Comparison of ENCODE assay signal across 14 cellular contexts in genomic region chr16:56984639-56985038, GRCh38. TPM values are rescaled to one million over a fixed set of nuclear protein-coding genes. Genes with fewer than 3 reads are reported as not detected.
DNase-seq lines count a peak whose midpoint lies in the region; ATAC-seq lines count a peak whose summit lies in the region.
"Had no signal": no experiment of that assay in that cellular context is flagged by ENCODE, and none has a peak within 500 bp of the region (broad histone marks: within the 10 kb centered on the region; RNA-seq: fewer than 3 reads in every experiment).

No MANE protein-coding gene starts in this region.

- H3K27ac ChIP-seq in BLaER1 treated with 17β-estradiol and CSF1 and Interleukin-3, amounts not matched to agents 10 nM and 100 nM, result peak overlapping the region in 4 of 11 experiments; percentile 35 to 58 (median 51); a peak in 1 of 22 replicates
- H3K27ac ChIP-seq in CD8-positive, alpha-beta memory T cell (ENCODE audit: low read depth, low read length), result no peak overlapping the region

- H3K9me3 ChIP-seq in BLaER1 treated with 17β-estradiol and CSF1 and Interleukin-3, amounts not matched to agents 10 nM and 100 nM (replicated peaks in 1 of 11), result peaks cover 0 to 8% (median 0%) of the 10 kb centered on the region in 11 experiments; a peak in 6 of 22 replicates
- no peaks in the 10 kb centered on the region for H3K9me3 ChIP-seq in CD8-positive, alpha-beta memory T cell (ENCODE audit: low read length)
- H3K9me3 ChIP-seq: ascending aorta, thyroid gland had no signal

- H3K36me3 Mint-ChIP-seq in CD8-positive, alpha-beta memory T cell, result peaks cover 0 to 48% (median 13%) of the 10 kb centered on the region in 3 donors
- H3K36me3 Mint-ChIP-seq in activated T-helper 1 cell treated with anti-CD3 and anti-CD28 coated beads, Interleukin-12 subunit alpha, Interleukin-12 subunit beta, Interleukin-2, Interleukin-4 antibody, amounts not matched to agents 30 ng/mL and 10 ng/mL and 1 ng/mL, durations not matched to agents 14 hours and 24 hours and 36 hours (ENCODE audit: low read depth), result peaks cover 53% of the 10 kb centered on the region
- H3K36me3 Mint-ChIP-seq in memory B cell, result peaks cover 18% of the 10 kb centered on the region

- H3K4me3 ChIP-seq in BLaER1 treated with 17β-estradiol and CSF1 and Interleukin-3, amounts not matched to agents 10 nM and 100 nM, result no peak overlapping the region
- H3K4me3 ChIP-seq in CD8-positive, alpha-beta memory T cell (ENCODE audit: low read length), result no peak overlapping the region
- H3K4me3 ChIP-seq: ascending aorta, thyroid gland had no signal

- no peak for ATAC-seq in memory B cell (ENCODE audit: low read depth)
- no peak for ATAC-seq in HG03520 (IDR thresholded peaks at IDR 0.05; ENCODE audit: unreplicated experiment)
- no peak for ATAC-seq in HG02938 (IDR thresholded peaks at IDR 0.05; ENCODE audit: unreplicated experiment)

- H3K4me2 ChIP-seq in BLaER1 treated with 17β-estradiol and CSF1 and Interleukin-3, amounts not matched to agents 10 nM and 100 nM, result peak overlapping the region; percentile 60 to 99 (median 90)

- no peaks in the 10 kb centered on the region for H3K36me3 ChIP-seq in BLaER1 treated with 17β-estradiol and CSF1 and Interleukin-3, amounts not matched to agents 10 nM and 100 nM
- H3K36me3 ChIP-seq in CD8-positive, alpha-beta memory T cell (ENCODE audit: insufficient read depth, low read length), result peaks cover 11% of the 10 kb centered on the region
- H3K36me3 ChIP-seq: ascending aorta, thyroid gland had no signal

- H3K27me3 ChIP-seq in BLaER1 treated with 17β-estradiol and CSF1 and Interleukin-3, amounts not matched to agents 10 nM and 100 nM, result no peaks in the 10 kb centered on the region
- H3K27me3 ChIP-seq in CD8-positive, alpha-beta memory T cell (ENCODE audit: insufficient read depth, low read length, poor library complexity, severe bottlenecking), result no peaks in the 10 kb centered on the region
- H3K27me3 ChIP-seq: ascending aorta, thyroid gland had no signal

- no peak overlapping the region for H3K9ac ChIP-seq in BLaER1 treated with 17β-estradiol and CSF1 and Interleukin-3, amounts not matched to agents 10 nM and 100 nM

- H3K9me3 Mint-ChIP-seq in CD8-positive, alpha-beta memory T cell, result no peaks in the 10 kb centered on the region
- H3K9me3 Mint-ChIP-seq in activated T-helper 1 cell treated with anti-CD3 and anti-CD28 coated beads, Interleukin-12 subunit alpha, Interleukin-12 subunit beta, Interleukin-2, Interleukin-4 antibody, amounts not matched to agents 30 ng/mL and 10 ng/mL and 1 ng/mL, durations not matched to agents 14 hours and 24 hours and 36 hours, result no peaks in the 10 kb centered on the region
- no peaks in the 10 kb centered on the region for H3K9me3 Mint-ChIP-seq in memory B cell
- H3K9me3 Mint-ChIP-seq: neural crest cell had no signal

- CTCF ChIA-PET in CD8-positive, alpha-beta memory T cell (lab: Charles Lee), result interaction anchor here (0.8 to 8.9 kb wide), 3 partner anchors 20 to 109 kb away, joined by 3 to 80 read pairs (median 3); no protein-coding TSS in a partner anchor

- H3K4me1 Mint-ChIP-seq in CD8-positive, alpha-beta memory T cell, result peaks cover 73 to 94% (median 81%) of the 10 kb centered on the region in 3 donors
- peaks cover 81% of the 10 kb centered on the region for H3K4me1 Mint-ChIP-seq in activated T-helper 1 cell treated with anti-CD3 and anti-CD28 coated beads, Interleukin-12 subunit alpha, Interleukin-12 subunit beta, Interleukin-2, Interleukin-4 antibody, amounts not matched to agents 30 ng/mL and 10 ng/mL and 1 ng/mL, durations not matched to agents 14 hours and 24 hours and 36 hours (ENCODE audit: low read depth)
- H3K4me1 Mint-ChIP-seq in memory B cell, result peaks cover 66% of the 10 kb centered on the region

- peak overlapping the region in 6 of 7 donors; percentile 1 to 78 (median 38) for H3K4me3 Mint-ChIP-seq in CD8-positive, alpha-beta memory T cell
- H3K4me3 Mint-ChIP-seq in activated T-helper 1 cell treated with anti-CD3 and anti-CD28 coated beads, Interleukin-12 subunit alpha, Interleukin-12 subunit beta, Interleukin-2, Interleukin-4 antibody, amounts not matched to agents 30 ng/mL and 10 ng/mL and 1 ng/mL, durations not matched to agents 14 hours and 24 hours and 36 hours, result peak overlapping the region; percentile 2
- peak overlapping the region; percentile 24 for H3K4me3 Mint-ChIP-seq in memory B cell
- H3K4me3 Mint-ChIP-seq: neural crest cell had no signal

- DNase-seq in CD8-positive, alpha-beta memory T cell, result no peak
- no peak for DNase-seq in activated T-helper 1 cell treated with anti-CD3 and anti-CD28 coated beads, Interleukin-12 subunit alpha, Interleukin-12 subunit beta, Interleukin-2, Interleukin-4 antibody, amounts not matched to agents 30 ng/mL and 10 ng/mL and 1 ng/mL, durations not matched to agents 14 hours and 24 hours and 36 hours (ENCODE audit: low spot score)
- no peak for DNase-seq in memory B cell (ENCODE audit: low spot score in 2 of 2)
- DNase-seq in NCI-H446 treated with DMSO at 0.1 percent for 48 hours (lab: John Stamatoyannopoulos, UW), result no peak
- DNase-seq in hepatic stellate cell (ENCODE audit: low spot score), result no peak
- DNase-seq: effector CD8-positive, alpha-beta T cell; islet precursor cell; thyroid gland had no signal

- intact Hi-C loops in activated T-helper 1 cell treated with anti-CD3 and anti-CD28 coated beads, Interleukin-12 subunit alpha, Interleukin-12 subunit beta, Interleukin-2, Interleukin-4 antibody, amounts not matched to agents 30 ng/mL and 10 ng/mL and 1 ng/mL, durations not matched to agents 14 hours and 24 hours and 36 hours (cut with micrococcal nuclease), result no loop called here

- no peaks in the 10 kb centered on the region for H4K20me1 ChIP-seq in BLaER1 treated with 17β-estradiol and CSF1 and Interleukin-3, amounts not matched to agents 10 nM and 100 nM

- POLR2A ChIA-PET in CD8-positive, alpha-beta memory T cell (lab: Charles Lee), result interaction anchor here (0.5 kb wide), 1 partner anchor 146 kb away, joined by 8 read pairs; no protein-coding TSS in a partner anchor

- H3K27ac Mint-ChIP-seq in CD8-positive, alpha-beta memory T cell, result peak overlapping the region; percentile 42 to 98 (median 84)
- peak overlapping the region; percentile 54 for H3K27ac Mint-ChIP-seq in activated T-helper 1 cell treated with anti-CD3 and anti-CD28 coated beads, Interleukin-12 subunit alpha, Interleukin-12 subunit beta, Interleukin-2, Interleukin-4 antibody, amounts not matched to agents 30 ng/mL and 10 ng/mL and 1 ng/mL, durations not matched to agents 14 hours and 24 hours and 36 hours
- peak overlapping the region; percentile 99 for H3K27ac Mint-ChIP-seq in memory B cell

- H3K27me3 Mint-ChIP-seq in CD8-positive, alpha-beta memory T cell, result no peaks in the 10 kb centered on the region
- H3K27me3 Mint-ChIP-seq in activated T-helper 1 cell treated with anti-CD3 and anti-CD28 coated beads, Interleukin-12 subunit alpha, Interleukin-12 subunit beta, Interleukin-2, Interleukin-4 antibody, amounts not matched to agents 30 ng/mL and 10 ng/mL and 1 ng/mL, durations not matched to agents 14 hours and 24 hours and 36 hours (ENCODE audit: insufficient read depth), result no peaks in the 10 kb centered on the region
- no peaks in the 10 kb centered on the region for H3K27me3 Mint-ChIP-seq in memory B cell

- H3K4me1 ChIP-seq in BLaER1 treated with 17β-estradiol and CSF1 and Interleukin-3, amounts not matched to agents 10 nM and 100 nM, result peaks cover 91 to 97% (median 95%) of the 10 kb centered on the region in 10 experiments
- peaks cover 64% of the 10 kb centered on the region for H3K4me1 ChIP-seq in CD8-positive, alpha-beta memory T cell (ENCODE audit: insufficient read depth, low read length)

RNA-seq across cellular contexts. Expression of gene NLRC5, which starts 4.7 kb away (rescaled TPM):
- total RNA-seq in CD8-positive, alpha-beta memory T cell, result 100 to 1,000 TPM; 173 to 178 TPM
- polyA plus RNA-seq in CD8-positive, alpha-beta memory T cell, result 165 TPM
- total RNA-seq in activated T-helper 1 cell treated with anti-CD3 and anti-CD28 coated beads, Interleukin-12 subunit alpha, Interleukin-12 subunit beta, Interleukin-2, Interleukin-4 antibody, amounts not matched to agents 30 ng/mL and 10 ng/mL and 1 ng/mL, durations not matched to agents 14 hours and 24 hours and 36 hours, result 164 and 175 TPM in 2 replicates

RNA-seq across cellular contexts. Expression of gene CETP, which starts 22.9 kb away (rescaled TPM):
- total RNA-seq in CD8-positive, alpha-beta memory T cell, result not detected
- not detected for polyA plus RNA-seq in CD8-positive, alpha-beta memory T cell
- 0.23 and 0.24 TPM in 2 replicates for total RNA-seq in activated T-helper 1 cell treated with anti-CD3 and anti-CD28 coated beads, Interleukin-12 subunit alpha, Interleukin-12 subunit beta, Interleukin-2, Interleukin-4 antibody, amounts not matched to agents 30 ng/mL and 10 ng/mL and 1 ng/mL, durations not matched to agents 14 hours and 24 hours and 36 hours
- total RNA-seq: ascending aorta, M059J, neural crest cell had no signal

RNA-seq across cellular contexts. Expression of gene HERPUD1, which starts 52.7 kb away (rescaled TPM):
- total RNA-seq in CD8-positive, alpha-beta memory T cell, result 100 to 1,000 TPM; 162 to 176 TPM
- polyA plus RNA-seq in CD8-positive, alpha-beta memory T cell, result 107 TPM
- 176 and 178 TPM in 2 replicates for total RNA-seq in activated T-helper 1 cell treated with anti-CD3 and anti-CD28 coated beads, Interleukin-12 subunit alpha, Interleukin-12 subunit beta, Interleukin-2, Interleukin-4 antibody, amounts not matched to agents 30 ng/mL and 10 ng/mL and 1 ng/mL, durations not matched to agents 14 hours and 24 hours and 36 hours
